In the genomic region with DNA sequence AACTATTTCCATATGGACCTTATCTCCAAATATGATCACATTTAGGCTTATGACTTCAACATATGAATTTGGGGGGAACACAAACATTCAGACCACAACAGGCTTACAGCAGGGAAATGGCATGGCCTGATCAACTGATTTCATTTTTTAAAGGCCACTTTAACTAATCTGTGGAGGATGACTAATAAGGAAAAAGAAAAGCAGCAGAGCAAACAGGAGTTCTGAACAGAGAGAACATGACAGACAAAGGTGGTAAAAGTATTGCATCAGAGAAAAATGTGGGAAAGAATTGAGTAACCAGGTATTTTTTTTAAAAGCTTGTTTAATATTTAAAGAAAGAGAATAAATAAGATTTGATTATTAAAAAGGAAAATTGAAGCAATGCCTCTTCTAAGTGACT, we compare ENCODE assay signal across 18 cellular contexts.
A peak's percentile ranks its signal among the peaks of the same experiment; 100 is the strongest.
DNase-seq lines count a peak whose midpoint lies in the region; ATAC-seq lines count a peak whose summit lies in the region.
"Had no signal": no experiment of that assay in that cellular context is flagged by ENCODE, and none has a peak within 500 bp of the region (broad histone marks: within the 10 kb centered on the region; RNA-seq: fewer than 3 reads in every experiment).

No MANE protein-coding gene starts in this region.

- H3K27ac Mint-ChIP-seq in activated CD8-positive, alpha-beta memory T cell treated with anti-CD3 and anti-CD28 coated beads, Interleukin-2, amount 10 ng/mL, durations not matched to agents 7 days and 5 days, result peak overlapping the region; percentile 17
- no peak overlapping the region for H3K27ac Mint-ChIP-seq in natural killer cell treated with Interleukin-12 subunit alpha and Interleukin-12 subunit beta and Interleukin-15 and Interleukin-18, amount 100 ng/mL, for 72 hours
- H3K27ac Mint-ChIP-seq: activated CD4-positive, alpha-beta T cell treated with anti-CD3 and anti-CD28 coated beads, Interleukin-2, amount 10 ng/mL, durations not matched to agents 7 days and 5 days; activated naive CD8-positive, alpha-beta T cell treated with anti-CD3 and anti-CD28 coated beads for 36 hours; naive B cell had no signal

- no peaks in the 10 kb centered on the region for H3K9me3 Mint-ChIP-seq in activated CD8-positive, alpha-beta memory T cell treated with anti-CD3 and anti-CD28 coated beads, Interleukin-2, amount 10 ng/mL, durations not matched to agents 7 days and 5 days (ENCODE audit: low read depth)
- peaks cover 3% of the 10 kb centered on the region for H3K9me3 Mint-ChIP-seq in natural killer cell treated with Interleukin-12 subunit alpha and Interleukin-12 subunit beta and Interleukin-15 and Interleukin-18, amount 100 ng/mL, for 72 hours
- H3K9me3 Mint-ChIP-seq: activated CD4-positive, alpha-beta T cell treated with anti-CD3 and anti-CD28 coated beads, Interleukin-2, amount 10 ng/mL, durations not matched to agents 7 days and 5 days; activated naive CD8-positive, alpha-beta T cell treated with anti-CD3 and anti-CD28 coated beads for 36 hours had no signal

- no peak overlapping the region for H3K4me3 Mint-ChIP-seq in activated CD8-positive, alpha-beta memory T cell treated with anti-CD3 and anti-CD28 coated beads, Interleukin-2, amount 10 ng/mL, durations not matched to agents 7 days and 5 days
- no peak overlapping the region for H3K4me3 Mint-ChIP-seq in natural killer cell treated with Interleukin-12 subunit alpha and Interleukin-12 subunit beta and Interleukin-15 and Interleukin-18, amount 100 ng/mL, for 72 hours
- H3K4me3 Mint-ChIP-seq: activated CD4-positive, alpha-beta T cell treated with anti-CD3 and anti-CD28 coated beads, Interleukin-2, amount 10 ng/mL, durations not matched to agents 7 days and 5 days; activated naive CD8-positive, alpha-beta T cell treated with anti-CD3 and anti-CD28 coated beads for 36 hours; naive B cell had no signal

- H3K27me3 Mint-ChIP-seq in activated CD8-positive, alpha-beta memory T cell treated with anti-CD3 and anti-CD28 coated beads, Interleukin-2, amount 10 ng/mL, durations not matched to agents 7 days and 5 days, result peaks cover 3% of the 10 kb centered on the region
- H3K27me3 Mint-ChIP-seq in natural killer cell treated with Interleukin-12 subunit alpha and Interleukin-12 subunit beta and Interleukin-15 and Interleukin-18, amount 100 ng/mL, for 72 hours, result peaks cover 3 to 14% of the 10 kb centered on the region in 2 donors
- H3K27me3 Mint-ChIP-seq: activated CD4-positive, alpha-beta T cell treated with anti-CD3 and anti-CD28 coated beads, Interleukin-2, amount 10 ng/mL, durations not matched to agents 7 days and 5 days had no signal

- peaks cover 5% of the 10 kb centered on the region for H3K4me1 Mint-ChIP-seq in activated CD8-positive, alpha-beta memory T cell treated with anti-CD3 and anti-CD28 coated beads, Interleukin-2, amount 10 ng/mL, durations not matched to agents 7 days and 5 days
- H3K4me1 Mint-ChIP-seq in natural killer cell treated with Interleukin-12 subunit alpha and Interleukin-12 subunit beta and Interleukin-15 and Interleukin-18, amount 100 ng/mL, for 72 hours (ENCODE audit: low read depth in 2 of 2), result no peaks in the 10 kb centered on the region
- H3K4me1 Mint-ChIP-seq: activated CD4-positive, alpha-beta T cell treated with anti-CD3 and anti-CD28 coated beads, Interleukin-2, amount 10 ng/mL, durations not matched to agents 7 days and 5 days; activated naive CD8-positive, alpha-beta T cell treated with anti-CD3 and anti-CD28 coated beads for 36 hours; naive B cell had no signal

- no peak for ATAC-seq in activated CD8-positive, alpha-beta memory T cell treated with anti-CD3 and anti-CD28 coated beads, Interleukin-2, amount 10 ng/mL, durations not matched to agents 7 days and 5 days
- peak; percentile 79 for ATAC-seq in GM21619 (IDR thresholded peaks at IDR 0.05; ENCODE audit: unreplicated experiment)
- ATAC-seq in HG03108 (IDR thresholded peaks at IDR 0.05; ENCODE audit: unreplicated experiment), result peak; percentile 73
- ATAC-seq in natural killer cell treated with Interleukin-12 subunit alpha and Interleukin-12 subunit beta and Interleukin-15 and Interleukin-18, amount 100 ng/mL, for 72 hours, result no peak
- ATAC-seq: HCT116, K562, lower lobe of right lung had no signal

- no peaks in the 10 kb centered on the region for H3K36me3 Mint-ChIP-seq in activated CD8-positive, alpha-beta memory T cell treated with anti-CD3 and anti-CD28 coated beads, Interleukin-2, amount 10 ng/mL, durations not matched to agents 7 days and 5 days
- no peaks in the 10 kb centered on the region for H3K36me3 Mint-ChIP-seq in natural killer cell treated with Interleukin-12 subunit alpha and Interleukin-12 subunit beta and Interleukin-15 and Interleukin-18, amount 100 ng/mL, for 72 hours
- H3K36me3 Mint-ChIP-seq: activated naive CD8-positive, alpha-beta T cell treated with anti-CD3 and anti-CD28 coated beads for 36 hours; naive B cell had no signal

- DNase-seq in activated CD8-positive, alpha-beta memory T cell treated with anti-CD3 and anti-CD28 coated beads, Interleukin-2, amount 10 ng/mL, durations not matched to agents 7 days and 5 days, result no peak
- DNase-seq in activated CD8-positive, alpha-beta memory T cell treated with anti-CD3 and anti-CD28 coated beads, Interleukin-2, amount 50 U/mL, for 48 hours, result no peak
- peak; percentile 36 for DNase-seq in renal cortical epithelial cell (ENCODE audit: low read depth)
- DNase-seq in natural killer cell treated with Interleukin-12 subunit alpha and Interleukin-12 subunit beta and Interleukin-15 and Interleukin-18, amount 100 ng/mL, for 72 hours (ENCODE audit: low spot score), result no peak
- no peak for DNase-seq in C1 segment of cervical spinal cord (lab: John Stamatoyannopoulos, UW)
- no peak for DNase-seq in DMS79 (lab: John Stamatoyannopoulos, UW)
- DNase-seq: activated CD4-positive, alpha-beta T cell treated with anti-CD3 and anti-CD28 coated beads, Interleukin-2, amount 10 ng/mL, durations not matched to agents 7 days and 5 days; activated naive CD8-positive, alpha-beta T cell treated with anti-CD3 and anti-CD28 coated beads for 36 hours; activated T-cell treated with anti-CD3 and anti-CD28 coated beads, Interleukin-2, amount 50 U/mL, for 1 hour; DMS53; lower lobe of right lung; naive B cell; NCI-H2227 treated with DMSO at 0.1 percent for 48 hours; Right ventricle myocardium superior had no signal

- CTCF ChIA-PET in activated CD8-positive, alpha-beta memory T cell treated with anti-CD3 and anti-CD28 coated beads, Interleukin-2, amount 10 ng/mL, durations not matched to agents 7 days and 5 days (lab: Charles Lee), result no interaction called here

Comparison
In these comparisons a context has a peak if more than half of its experiments do, and no peak if none do; other contexts are left out.
1. ATAC-seq: peak in GM21619 (single experiment) and HG03108 (single experiment); none in activated CD8-positive, alpha-beta memory T cell treated with anti-CD3 and anti-CD28 coated beads, Interleukin-2, amount 10 ng/mL, durations not matched to agents 7 days and 5 days (single experiment) and natural killer cell treated with Interleukin-12 subunit alpha and Interleukin-12 subunit beta and Interleukin-15 and Interleukin-18, amount 100 ng/mL, for 72 hours (0 of 2).